19 cellular contexts compared by ENCODE assay signal in genomic region chr10:71817831-71818268, GRCh38. TPM values are rescaled to one million over a fixed set of nuclear protein-coding genes. Genes with fewer than 3 reads are reported as not detected.
A peak's percentile ranks its signal among the peaks of the same experiment; 100 is the strongest.
DNase-seq lines count a peak whose midpoint lies in the region; ATAC-seq and TF ChIP-seq lines count a peak whose summit lies in the region.
"Had no signal": no experiment of that assay in that cellular context is flagged by ENCODE, and none has a peak within 500 bp of the region (broad histone marks: within the 10 kb centered on the region; RNA-seq: fewer than 3 reads in every experiment).

No MANE protein-coding gene starts in this region.

- H3K79me2 ChIP-seq in osteoblast (ENCODE audit: insufficient read depth, low read length) = peaks cover 3% of the 10 kb centered on the region
- H3K79me2 ChIP-seq in MM.1S (ENCODE audit: low read length) = no peaks in the 10 kb centered on the region
- H3K79me2 ChIP-seq in neural progenitor cell (ENCODE audit: low read depth) = no peaks in the 10 kb centered on the region

- H3F3A ChIP-seq in MM.1S (ENCODE audit: insufficient read depth, low read length) (no peaks in the 10 kb centered on the region), neural progenitor cell (ENCODE audit: low read depth) (no peaks in the 10 kb centered on the region)

- H3K36me3 Mint-ChIP-seq in activated naive CD4-positive, alpha-beta T cell treated with anti-CD3 and anti-CD28 coated beads, Interleukin-2, amount 50 U/mL, for 72 hours = peaks cover 0 to 6% of the 10 kb centered on the region in 2 donors
- H3K36me3 Mint-ChIP-seq in neural progenitor cell = peaks cover 43% of the 10 kb centered on the region

- peaks cover 68% of the 10 kb centered on the region for H3K36me3 ChIP-seq in osteoblast (ENCODE audit: insufficient read depth, low read length)
- H3K36me3 ChIP-seq in vagina = peaks cover 5 to 77% of the 10 kb centered on the region in 2 donors
- H3K36me3 ChIP-seq in WERI-Rb-1 = peaks cover 87% of the 10 kb centered on the region
- no peaks in the 10 kb centered on the region for H3K36me3 ChIP-seq in MM.1S (replicated peaks; ENCODE audit: insufficient read depth, low read length)
- H3K36me3 ChIP-seq in neural progenitor cell = no peaks in the 10 kb centered on the region

- TF ChIP-seq CTCF in osteoblast (IDR thresholded peaks at IDR 0.05; ENCODE audit: extremely low read depth, low read depth, low read length) = no peak
- TF ChIP-seq CTCF in vagina (IDR thresholded peaks at IDR 0.05) = no peak
- no peak for TF ChIP-seq CTCF in WERI-Rb-1 (IDR thresholded peaks at IDR 0.05; ENCODE audit: low read depth, low read length)
- no peak for TF ChIP-seq CTCF in MM.1S (IDR thresholded peaks at IDR 0.05; ENCODE audit: low read length)
- no peak for TF ChIP-seq CTCF in neural progenitor cell (IDR thresholded peaks at IDR 0.05)

- H3K27me3 ChIP-seq in osteoblast (ENCODE audit: insufficient read depth, low read length) = no peaks in the 10 kb centered on the region
- no peaks in the 10 kb centered on the region for H3K27me3 ChIP-seq in vagina
- H3K27me3 ChIP-seq in WERI-Rb-1 (ENCODE audit: insufficient read depth, low read depth, severe bottlenecking) = no peaks in the 10 kb centered on the region
- no peaks in the 10 kb centered on the region for H3K27me3 ChIP-seq in MM.1S (replicated peaks; ENCODE audit: insufficient read depth, low read length)
- no peaks in the 10 kb centered on the region for H3K27me3 ChIP-seq in neural progenitor cell

- H3K4me3 Mint-ChIP-seq in neural progenitor cell = no peak overlapping the region
- H3K4me3 Mint-ChIP-seq: CD8-positive, alpha-beta T cell; GM23338; type B pancreatic cell had no signal

- peak overlapping the region; percentile 64 to 77 for H3K27ac Mint-ChIP-seq in activated naive CD4-positive, alpha-beta T cell treated with anti-CD3 and anti-CD28 coated beads, Interleukin-2, amount 50 U/mL, for 72 hours
- no peak overlapping the region for H3K27ac Mint-ChIP-seq in neural progenitor cell
- H3K27ac Mint-ChIP-seq: activated T-helper 2 cell treated with anti-CD3 and anti-CD28 coated beads, Interferon-gamma antibody, Interleukin-2, Interleukin-4, amounts not matched to agents 10 μg/mL and 5 μg/mL and 100 μg/mL, durations not matched to agents 14 hours and 24 hours and 36 hours; CD8-positive, alpha-beta T cell; GM23338; type B pancreatic cell had no signal

- DNase-seq in activated naive CD4-positive, alpha-beta T cell treated with anti-CD3 and anti-CD28 coated beads, Interleukin-2, amount 50 U/mL, for 72 hours (ENCODE audit: low spot score in 2 of 2) = no peak
- no peak for DNase-seq in activated naive CD4-positive, alpha-beta T cell (lab: John Stamatoyannopoulos, UW)
- DNase-seq in left ventricle myocardium superior (peak; percentile 83), osteoblast (ENCODE audit: insufficient read length, low spot score, missing footprints) (peak; percentile 27), vagina (ENCODE audit: extremely low spot score in 2 of 2) (no peak), WERI-Rb-1 (no peak), MM.1S (no peak), neural progenitor cell (ENCODE audit: low spot score) (no peak)
- DNase-seq: CD8-positive, alpha-beta T cell; dermis blood vessel endothelial cell; kidney; NCI-H1694 treated with DMSO at 0.1 percent for 48 hours; NCI-H510A; OCI-M1 had no signal

- H3K27me3 Mint-ChIP-seq in neural progenitor cell (ENCODE audit: insufficient read depth, low read depth) = peaks cover 7% of the 10 kb centered on the region
- H3K27me3 Mint-ChIP-seq: type B pancreatic cell had no signal

- no peak for ATAC-seq in activated naive CD4-positive, alpha-beta T cell treated with anti-CD3 and anti-CD28 coated beads, Interleukin-2, amount 50 U/mL, for 72 hours
- peak; percentile 82 for ATAC-seq in left ventricle myocardium superior
- ATAC-seq: A549; CD8-positive, alpha-beta T cell; GM23338 had no signal

- H3K9me3 ChIP-seq in osteoblast (ENCODE audit: low read depth, low read length) (no peaks in the 10 kb centered on the region), vagina (no peaks in the 10 kb centered on the region), WERI-Rb-1 (ENCODE audit: severe bottlenecking) (no peaks in the 10 kb centered on the region), MM.1S (replicated peaks; ENCODE audit: insufficient read depth, low read length) (no peaks in the 10 kb centered on the region), neural progenitor cell (ENCODE audit: low read depth) (no peaks in the 10 kb centered on the region)
- H3K9me3 ChIP-seq: A549 had no signal

- H3K4me1 ChIP-seq in osteoblast (ENCODE audit: insufficient read depth, low read length) = no peaks in the 10 kb centered on the region
- no peaks in the 10 kb centered on the region for H3K4me1 ChIP-seq in vagina
- no peaks in the 10 kb centered on the region for H3K4me1 ChIP-seq in MM.1S (ENCODE audit: low read length)
- no peaks in the 10 kb centered on the region for H3K4me1 ChIP-seq in neural progenitor cell

- H3K9me2 ChIP-seq in MM.1S (replicated peaks; ENCODE audit: insufficient read depth, low read length) = no peaks in the 10 kb centered on the region

- H3K9ac ChIP-seq in MM.1S (ENCODE audit: low read length) = no peak overlapping the region
- H3K9ac ChIP-seq in neural progenitor cell = no peak overlapping the region

- no peak overlapping the region for H3K4me3 ChIP-seq in osteoblast (ENCODE audit: insufficient read depth, low read length)
- H3K4me3 ChIP-seq in vagina = no peak overlapping the region
- H3K4me3 ChIP-seq in WERI-Rb-1 (ENCODE audit: low read depth, low read length) = no peak overlapping the region
- H3K4me3 ChIP-seq in MM.1S (ENCODE audit: low read length) = no peak overlapping the region
- H3K4me3 ChIP-seq in neural progenitor cell = no peak overlapping the region
- H3K4me3 ChIP-seq: A549, GM23338 had no signal

- no peak for TF ChIP-seq POLR2A in vagina (IDR thresholded peaks at IDR 0.05)

- no peaks in the 10 kb centered on the region for H3K9me3 Mint-ChIP-seq in activated naive CD4-positive, alpha-beta T cell treated with anti-CD3 and anti-CD28 coated beads, Interleukin-2, amount 50 U/mL, for 72 hours
- H3K9me3 Mint-ChIP-seq in neural progenitor cell = no peaks in the 10 kb centered on the region
- H3K9me3 Mint-ChIP-seq: activated T-helper 2 cell treated with anti-CD3 and anti-CD28 coated beads, Interferon-gamma antibody, Interleukin-2, Interleukin-4, amounts not matched to agents 10 μg/mL and 5 μg/mL and 100 μg/mL, durations not matched to agents 14 hours and 24 hours and 36 hours; CD8-positive, alpha-beta T cell; GM23338; type B pancreatic cell had no signal

- H3K4me2 ChIP-seq in osteoblast (ENCODE audit: insufficient read depth, low read length) (no peak overlapping the region), MM.1S (ENCODE audit: low read depth, low read length) (no peak overlapping the region), neural progenitor cell (no peak overlapping the region)
- H3K4me2 ChIP-seq: A549, GM23338 had no signal

- H4K20me1 ChIP-seq in osteoblast (ENCODE audit: insufficient read depth, low read length) = peaks cover 31% of the 10 kb centered on the region
- no peaks in the 10 kb centered on the region for H4K20me1 ChIP-seq in MM.1S (ENCODE audit: insufficient read depth, low read length)
- H4K20me1 ChIP-seq in neural progenitor cell (ENCODE audit: low read depth) = peaks cover 11% of the 10 kb centered on the region

- peaks cover 3% of the 10 kb centered on the region for H3K4me1 Mint-ChIP-seq in neural progenitor cell

- H2AFZ ChIP-seq in osteoblast (ENCODE audit: low read length) (no peak overlapping the region), MM.1S (ENCODE audit: low read length) (no peak overlapping the region), neural progenitor cell (replicated peaks) (no peak overlapping the region)
- H2AFZ ChIP-seq: GM23338 had no signal

- H3K27ac ChIP-seq in osteoblast (ENCODE audit: low read depth, low read length) = no peak overlapping the region
- H3K27ac ChIP-seq in vagina = peak overlapping the region; percentile 40
- H3K27ac ChIP-seq in WERI-Rb-1 = no peak overlapping the region
- H3K27ac ChIP-seq in MM.1S (ENCODE audit: low read length) = no peak overlapping the region
- H3K27ac ChIP-seq in neural progenitor cell = no peak overlapping the region
- H3K27ac ChIP-seq: A549, VCaP had no signal

- intact Hi-C loops in left ventricle myocardium superior (cut with micrococcal nuclease) = no loop called here
- intact Hi-C loops in vagina (cut with DNase I) = loop anchor here (10.0 kb wide), 1 partner anchor 77 kb away; no protein-coding TSS in a partner anchor

RNA-seq across cellular contexts. Expression of gene PSAP, which starts 33.2 kb away (rescaled TPM):
- 100 to 1,000 TPM; 128 to 165 TPM for total RNA-seq in activated naive CD4-positive, alpha-beta T cell treated with anti-CD3 and anti-CD28 coated beads, Interleukin-2, amount 50 U/mL, for 72 hours
- total RNA-seq in left ventricle myocardium superior (1,798 TPM), osteoblast (1,248 and 1,391 TPM in 2 replicates), vagina (680 TPM), neural progenitor cell (ENCODE audit: low replicate concordance) (358 and 493 TPM in 2 replicates)

RNA-seq across cellular contexts. Expression of gene VSIR, which starts 44.5 kb away (rescaled TPM):
- total RNA-seq in activated naive CD4-positive, alpha-beta T cell treated with anti-CD3 and anti-CD28 coated beads, Interleukin-2, amount 50 U/mL, for 72 hours = 100 to 1,000 TPM in 1 of 2 donors, 10 to 100 TPM in 1; 54.5 to 126 TPM
- total RNA-seq in left ventricle myocardium superior = 127 TPM
- total RNA-seq in osteoblast = 69.5 and 75.3 TPM in 2 replicates
- 96.5 TPM for total RNA-seq in vagina
- 0.46 TPM in 1 of 2 replicates, not detected in the other for total RNA-seq in neural progenitor cell (ENCODE audit: low replicate concordance)

Comparison
In these comparisons a context has a peak if more than half of its experiments do, and no peak if none do; other contexts are left out.
1. DNase-seq: peak in left ventricle myocardium superior (single experiment) and osteoblast (single experiment); none in activated naive CD4-positive, alpha-beta T cell treated with anti-CD3 and anti-CD28 coated beads, Interleukin-2, amount 50 U/mL, for 72 hours (0 of 2), activated naive CD4-positive, alpha-beta T cell (0 of 4), vagina (0 of 2), WERI-Rb-1 (single experiment), MM.1S (single experiment) and neural progenitor cell (single experiment).
2. RNA of gene VSIR, which starts 44.5 kb away (total RNA-seq): 127 TPM in left ventricle myocardium superior (single experiment), 54.5 to 126 TPM in activated naive CD4-positive, alpha-beta T cell treated with anti-CD3 and anti-CD28 coated beads, Interleukin-2, amount 50 U/mL, for 72 hours, 96.5 TPM in vagina (single experiment) and 69.5 to 75.3 TPM in osteoblast; 0.46 TPM in neural progenitor cell; every median in the first group is over 10 times any median in the second.